Comparison of ENCODE assay signal across 8 cellular contexts in the genomic region with DNA sequence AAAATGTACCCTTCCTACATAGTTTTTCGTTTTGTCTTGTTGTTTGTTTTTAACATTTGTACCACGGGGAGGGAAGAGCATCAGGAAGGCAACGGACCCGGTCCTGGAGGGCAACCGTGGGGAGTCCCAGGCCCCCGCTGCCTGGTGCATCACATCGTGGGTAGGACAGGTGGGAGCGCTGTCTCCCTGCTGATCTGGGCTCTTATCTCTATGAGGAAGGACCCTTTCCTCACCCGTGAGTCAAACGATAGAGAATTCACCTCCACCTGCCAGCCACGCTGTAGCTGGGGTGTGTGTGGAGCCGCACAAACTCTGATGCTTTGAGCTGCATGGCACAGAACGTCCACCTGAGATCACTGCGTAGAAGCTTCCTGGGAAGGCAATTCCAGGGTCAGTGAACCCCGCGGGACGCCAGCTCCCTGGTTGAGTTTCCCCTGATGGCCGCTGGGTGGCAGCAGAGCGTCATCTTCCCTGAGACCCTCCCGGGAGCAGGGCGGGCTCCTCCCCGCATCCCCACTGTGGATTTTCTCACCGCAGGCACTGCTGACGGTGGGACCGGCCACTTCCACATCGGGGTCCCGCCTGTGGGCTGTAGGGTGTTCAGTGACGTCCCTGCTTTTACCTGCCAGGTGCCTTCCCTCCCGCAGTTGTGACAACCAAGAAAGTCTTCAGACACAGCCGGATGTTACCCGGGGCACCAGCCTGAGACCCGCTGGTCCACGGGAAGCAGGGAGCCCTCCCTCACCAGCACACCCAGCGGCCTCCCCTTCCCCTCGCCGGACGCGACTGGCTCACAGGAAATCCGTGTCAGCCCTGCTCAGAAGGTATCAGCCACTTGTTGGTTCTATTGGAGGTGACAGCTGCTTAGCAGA. TPM values are rescaled to one million over a fixed set of nuclear protein-coding genes. Genes with fewer than 3 reads are reported as not detected.
DNase-seq lines count a peak whose midpoint lies in the region; ATAC-seq and TF ChIP-seq lines count a peak whose summit lies in the region.

No MANE protein-coding gene starts in this region.

- TF ChIP-seq CTCF in DOHH2 (IDR thresholded peaks at IDR 0.05; ENCODE audit: low read depth, low read length, poor library complexity, severe bottlenecking) (peak; percentile 94), HL-60 (IDR thresholded peaks at IDR 0.05; ENCODE audit: insufficient read depth, low read length) (peak; percentile 88), PC-3 (conservative IDR thresholded peaks at IDR 0.05; ENCODE audit: low read depth, low read length) (peak; percentile 94), foreskin keratinocyte (conservative IDR thresholded peaks at IDR 0.05) (peak; percentile 78), osteocyte (IDR thresholded peaks at IDR 0.05) (peak; percentile 95), tibial artery (IDR thresholded peaks at IDR 0.05) (peak; percentile 67 to 86)

- no peaks in the 10 kb centered on the region for H3K9me3 Mint-ChIP-seq in osteocyte (ENCODE audit: unreplicated experiment)

- no peaks in the 10 kb centered on the region for H3K36me3 Mint-ChIP-seq in osteocyte (ENCODE audit: unreplicated experiment)

- H3K27me3 Mint-ChIP-seq in osteocyte (ENCODE audit: unreplicated experiment): no peaks in the 10 kb centered on the region

- H2AFZ ChIP-seq in PC-3 (ENCODE audit: low read length): peak overlapping the region; percentile 63

- H3K79me2 ChIP-seq in DOHH2 (ENCODE audit: control insufficient read depth, low read length) (no peaks in the 10 kb centered on the region), PC-3 (ENCODE audit: low read length) (no peaks in the 10 kb centered on the region)

- H3K27me3 ChIP-seq in DOHH2 (ENCODE audit: control insufficient read depth, low read length) (peaks cover 13% of the 10 kb centered on the region), HL-60 (ENCODE audit: insufficient read depth, poor library complexity, severe bottlenecking) (no peaks in the 10 kb centered on the region), PC-3 (ENCODE audit: low read length) (peaks cover 22% of the 10 kb centered on the region), foreskin keratinocyte (no peaks in the 10 kb centered on the region), tibial artery (peaks cover 0 to 18% of the 10 kb centered on the region in 2 donors)

- DNase-seq in HL-60 (ENCODE audit: low read depth in 1 of 2, low spot score in 1 of 2) (peak in 1 of 2 experiments; percentile 46), PC-3 (peak; percentile 70), foreskin keratinocyte (no peak), osteocyte (ENCODE audit: extremely low spot score, unreplicated experiment) (peak; percentile 89), tibial artery (peak in 1 of 2 donors; percentile 33)
- DNase-seq in activated T-helper 9 cell treated with anti-CD3 and anti-CD28 coated beads, Interleukin-2, amount 50 U/mL, for 16 hours (ENCODE audit: low read depth): peak; percentile 47

- peaks cover 11% of the 10 kb centered on the region for H3K4me1 Mint-ChIP-seq in osteocyte (ENCODE audit: unreplicated experiment)

- H3K4me3 Mint-ChIP-seq in osteocyte (ENCODE audit: unreplicated experiment): peak overlapping the region; percentile 62

- no TSS peak for BruUV-seq in PC-3 (replicated peaks; lab: Mats Ljungman, UMichigan)

- H3K4me1 ChIP-seq in DOHH2 (ENCODE audit: control insufficient read depth, low read length) (peaks cover 10% of the 10 kb centered on the region), PC-3 (ENCODE audit: insufficient read depth, low read length) (peaks cover 4% of the 10 kb centered on the region; the same call in 1 of the 2 replicates), foreskin keratinocyte (no peaks in the 10 kb centered on the region), tibial artery (peaks cover 0 to 8% (median 3%) of the 10 kb centered on the region in 4 donors)

- H3K36me3 ChIP-seq in DOHH2 (ENCODE audit: control insufficient read depth, low read length): no peaks in the 10 kb centered on the region
- H3K36me3 ChIP-seq in PC-3 (ENCODE audit: low read depth, low read length): no peaks in the 10 kb centered on the region
- no peaks in the 10 kb centered on the region for H3K36me3 ChIP-seq in tibial artery

- ATAC-seq in PC-3 (peak; percentile 88), foreskin keratinocyte (peak; percentile 62), HG03442 (IDR thresholded peaks at IDR 0.05; ENCODE audit: unreplicated experiment) (no peak)

- H3K27ac Mint-ChIP-seq in osteocyte (ENCODE audit: unreplicated experiment): no peak overlapping the region

- H3K27ac ChIP-seq in DOHH2 (ENCODE audit: low read depth, low read length): no peak overlapping the region
- H3K27ac ChIP-seq in HL-60 (replicated peaks): no peak overlapping the region
- H3K27ac ChIP-seq in PC-3 (ENCODE audit: low read length): no peak overlapping the region
- H3K27ac ChIP-seq in foreskin keratinocyte: no peak overlapping the region
- H3K27ac ChIP-seq in tibial artery: no peak overlapping the region

- POLR2A ChIA-PET in PC-3 (lab: Charles Lee; ENCODE audit: unreplicated experiment): interaction anchor here (0.7 kb wide), 1 partner anchor 9 kb away, joined by 5 read pairs; no protein-coding TSS in a partner anchor

- CTCF ChIA-PET in PC-3 (lab: Charles Lee): interaction anchor here (0.7 to 1.8 kb wide), 6 partner anchors 10 to 267 kb away, joined by 3 to 18 read pairs (median 4); no protein-coding TSS in a partner anchor

- intact Hi-C loops in PC-3 (cut with micrococcal nuclease): loop anchor here (1.0 kb wide), 1 partner anchor 267 kb away; no protein-coding TSS in a partner anchor
- intact Hi-C loops in tibial artery (cut with DNase I; ENCODE audit: low total_unique reads): no loop called here

- H4K20me1 ChIP-seq in DOHH2 (ENCODE audit: control insufficient read depth, insufficient read depth, low read depth, low read length) (no peaks in the 10 kb centered on the region), PC-3 (ENCODE audit: low read length) (no peaks in the 10 kb centered on the region)

- no peaks in the 10 kb centered on the region for H3K9me2 ChIP-seq in DOHH2 (replicated peaks; ENCODE audit: control insufficient read depth, low read length)
- no peaks in the 10 kb centered on the region for H3K9me2 ChIP-seq in PC-3 (replicated peaks; ENCODE audit: low read length)

- no peaks in the 10 kb centered on the region for H3K9me3 ChIP-seq in DOHH2 (ENCODE audit: control insufficient read depth, insufficient read depth, low read length)
- H3K9me3 ChIP-seq in PC-3 (ENCODE audit: low read length): no peaks in the 10 kb centered on the region
- no peaks in the 10 kb centered on the region for H3K9me3 ChIP-seq in tibial artery

- H3K9ac ChIP-seq in PC-3 (ENCODE audit: low read length): no peak overlapping the region

- H3K4me3 ChIP-seq in DOHH2 (ENCODE audit: low read length) (peak overlapping the region; percentile 52), HL-60 (replicated peaks; ENCODE audit: insufficient read depth, low read length) (no peak overlapping the region), PC-3 (ENCODE audit: low read length) (peak overlapping the region; percentile 15; the same call in 1 of the 2 replicates), tibial artery (no peak overlapping the region)

- H3K4me2 ChIP-seq in DOHH2 (ENCODE audit: low read length) (peak overlapping the region; percentile 68), PC-3 (ENCODE audit: low read length) (peak overlapping the region; percentile 68)

- H3F3A ChIP-seq in DOHH2 (ENCODE audit: control insufficient read depth, insufficient read depth): no peaks in the 10 kb centered on the region
- no peaks in the 10 kb centered on the region for H3F3A ChIP-seq in PC-3 (ENCODE audit: low read length, unreplicated experiment)

RNA-seq across cellular contexts. Expression of gene ZNF787, which starts 54.7 kb away (rescaled TPM):
- total RNA-seq in PC-3 (2014; rRNA removed): 111 and 185 TPM in 2 replicates
- 28.6 and 29.1 TPM in 2 replicates for total RNA-seq in foreskin keratinocyte
- polyA plus RNA-seq in foreskin keratinocyte: 32.3 and 32.5 TPM in 2 replicates
- total RNA-seq in osteocyte: 27.8 and 31.4 TPM in 2 replicates

Comparison
In these comparisons a context has a peak if more than half of its experiments do, and no peak if none do; other contexts are left out.
1. H3K4me3 ChIP-seq: peak in DOHH2 (single experiment) and PC-3 (single experiment); none in HL-60 (single experiment) and tibial artery (0 of 2).
2. DNase-seq: peak in PC-3 (single experiment), activated T-helper 9 cell treated with anti-CD3 and anti-CD28 coated beads, Interleukin-2, amount 50 U/mL, for 16 hours (single experiment) and osteocyte (single experiment); none in foreskin keratinocyte (0 of 2).
3. Peak in every context shown above with its lines, with median percentiles within 50 percentile points of each other: CTCF ChIP-seq.